Comparison of ENCODE assay signal across 11 cellular contexts in genomic region chr4:80592950-80593349, GRCh38.
DNase-seq lines count a peak whose midpoint lies in the region; ATAC-seq, FAIRE-seq and TF ChIP-seq lines count a peak whose summit lies in the region.
"Had no signal": no experiment of that assay in that cellular context is flagged by ENCODE, and none has a peak within 500 bp of the region (broad histone marks: within the 10 kb centered on the region; RNA-seq: fewer than 3 reads in every experiment).

No MANE protein-coding gene starts in this region.

- no peak overlapping the region for H3K4me3 ChIP-seq in DND-41 (ENCODE audit: low read depth in 1 of 2, low read length in 2 of 2)
- H3K4me3 ChIP-seq in GM12878, result no peak overlapping the region
- no peak overlapping the region for H3K4me3 ChIP-seq in upper lobe of left lung
- no peak overlapping the region for H3K4me3 ChIP-seq in gastrocnemius medialis
- H3K4me3 ChIP-seq: Peyer's patch had no signal

- no peak overlapping the region for H2AFZ ChIP-seq in DND-41 (ENCODE audit: low read depth, low read length)
- no peak overlapping the region for H2AFZ ChIP-seq in GM12878 (ENCODE audit: control insufficient read depth, low read depth, low read length)

- TF ChIP-seq POLR2A in GM12878 (IDR thresholded peaks at IDR 0.05; ENCODE audit: low read depth, low read length) (no peak), upper lobe of left lung (IDR thresholded peaks at IDR 0.05) (no peak), gastrocnemius medialis (IDR thresholded peaks at IDR 0.05) (no peak)

- H3K79me2 ChIP-seq in DND-41 (ENCODE audit: insufficient read depth, low read length) (no peaks in the 10 kb centered on the region), GM12878 (ENCODE audit: control insufficient read depth, insufficient read depth, low read length) (no peaks in the 10 kb centered on the region)

- in situ Hi-C loops in GM12878 (cut with MboI), result no loop called here
- in situ Hi-C loops in gastrocnemius medialis (cut with MboI; ENCODE audit: low sequenced_read_pairs in 4 of 4), result no loop called here

- POLR2A ChIA-PET in GM12878 (lab: Charles Lee), result no interaction called here

- H3K4me1 ChIP-seq in DND-41 (ENCODE audit: insufficient read depth, low read length) (no peaks in the 10 kb centered on the region), GM12878 (ENCODE audit: control insufficient read depth, insufficient read depth, low read length) (no peaks in the 10 kb centered on the region), upper lobe of left lung (no peaks in the 10 kb centered on the region), gastrocnemius medialis (no peaks in the 10 kb centered on the region)
- H3K4me1 ChIP-seq: Peyer's patch had no signal

- peak; percentile 43 for TF ChIP-seq RAD21 in GM12878 (IDR thresholded peaks at IDR 0.05; ENCODE audit: insufficient read depth, low read depth, low read length)

- no peak for DNase-seq in DND-41
- no peak for DNase-seq in GM12878 (ENCODE audit: low read depth, low spot score)
- DNase-seq in upper lobe of left lung, result no peak
- no peak for DNase-seq in gastrocnemius medialis
- DNase-seq in activated CD4-positive, alpha-beta T cell treated with anti-CD3 and anti-CD28 coated beads, Interleukin-2, amount 50 U/mL, for 1 hour, result no peak
- DNase-seq in activated effector memory CD4-positive, alpha-beta T cell treated with Interleukin-2 at 50 U/mL for 16 hours, result no peak
- DNase-seq: activated CD4-positive, alpha-beta T cell treated with anti-CD3 and anti-CD28 coated beads, Interleukin-2, amount 10 ng/mL, durations not matched to agents 24 days and 14 days; KG1; Peyer's patch had no signal

- ATAC-seq in DND-41 (ENCODE audit: insufficient read depth, low read depth), result 0 out of 3 replicates have a peak, but pooled peaks have one; percentile 48
- ATAC-seq in GM19372 (IDR thresholded peaks at IDR 0.05; ENCODE audit: low read depth, unreplicated experiment), result peak; percentile 89
- ATAC-seq in HG03354 (IDR thresholded peaks at IDR 0.05; ENCODE audit: poor library complexity, severe bottlenecking, unreplicated experiment), result peak; percentile 68
- peak; percentile 76 for ATAC-seq in GM12878
- ATAC-seq in upper lobe of left lung (ENCODE audit: low FRiP score in 2 of 2), result no peak
- no peak for ATAC-seq in gastrocnemius medialis

- TF ChIP-seq EP300 in GM12878 (IDR thresholded peaks at IDR 0.05; ENCODE audit: borderline replicate concordance in 1 of 2, control insufficient read depth in 1 of 2, low read depth in 2 of 2, low read length in 2 of 2) (no peak), upper lobe of left lung (IDR thresholded peaks at IDR 0.05) (no peak)

- no TSS peak for BruUV-seq in GM12878 (replicated peaks; lab: Mats Ljungman, UMichigan)

- H3K4me2 ChIP-seq in DND-41 (ENCODE audit: insufficient read depth, low read length) (no peak overlapping the region), GM12878 (ENCODE audit: control insufficient read depth, insufficient read depth) (no peak overlapping the region)

- H3K27me3 ChIP-seq in DND-41 (ENCODE audit: insufficient read depth, low read length, poor library complexity), result no peaks in the 10 kb centered on the region
- no peaks in the 10 kb centered on the region for H3K27me3 ChIP-seq in GM12878 (replicated peaks in 1 of 2; ENCODE audit: control insufficient read depth in 2 of 2, insufficient read depth in 2 of 2, low read length in 1 of 2)
- H3K27me3 ChIP-seq in upper lobe of left lung, result no peaks in the 10 kb centered on the region
- H3K27me3 ChIP-seq in gastrocnemius medialis, result no peaks in the 10 kb centered on the region
- H3K27me3 ChIP-seq: Peyer's patch had no signal

- RAD21 ChIA-PET in GM12878 (lab: Charles Lee; ENCODE audit: unreplicated experiment), result no interaction called here

- H3K27ac ChIP-seq in DND-41 (ENCODE audit: low read length), result no peak overlapping the region
- no peak overlapping the region for H3K27ac ChIP-seq in GM12878 (ENCODE audit: control insufficient read depth, insufficient read depth)
- H3K27ac ChIP-seq in upper lobe of left lung, result no peak overlapping the region
- no peak overlapping the region for H3K27ac ChIP-seq in gastrocnemius medialis
- H3K27ac ChIP-seq: Peyer's patch had no signal

- peak; percentile 16 for TF ChIP-seq CTCF in DND-41 (IDR thresholded peaks at IDR 0.05; ENCODE audit: borderline replicate concordance, extremely low read depth, low read length, poor library complexity, severe bottlenecking)
- TF ChIP-seq CTCF in GM12878 (IDR thresholded peaks at IDR 0.05 in 2 of 3, conservative IDR thresholded peaks at IDR 0.05 in 1 of 3; ENCODE audit: control insufficient read depth in 2 of 3, extremely low read depth in 1 of 3, insufficient read depth in 1 of 3, low read depth in 3 of 3, low read length in 3 of 3), result peak; percentile 23 to 34 (median 25); a peak in 3 of 6 replicates
- peak in 1 of 6 experiments; percentile 7 for TF ChIP-seq CTCF in upper lobe of left lung (IDR thresholded peaks at IDR 0.05)
- TF ChIP-seq CTCF in gastrocnemius medialis (IDR thresholded peaks at IDR 0.05 in 4 of 5, conservative IDR thresholded peaks at IDR 0.05 in 1 of 5), result no peak

- H3K9ac ChIP-seq in DND-41 (ENCODE audit: low read depth, low read length) (no peak overlapping the region), GM12878 (ENCODE audit: control insufficient read depth, insufficient read depth, low read length) (no peak overlapping the region)

- no peak for FAIRE-seq in GM12878 (lab: Jason Lieb, UNC)

- 4% methylated on average over 2 of the region's 2 CpGs for WGBS in GM12878 (ENCODE audit: insufficient coverage, insufficient replicate concordance, low lambda C conversion rate, missing lambda C conversion rate)
- WGBS in upper lobe of left lung, 2 donors, result 35 to 48% methylated on average over 2 of the region's 2 CpGs

- no peaks in the 10 kb centered on the region for H3K9me3 ChIP-seq in DND-41 (ENCODE audit: insufficient read depth, low read length, severe bottlenecking)
- H3K9me3 ChIP-seq in GM12878 (replicated peaks; ENCODE audit: control insufficient read depth, insufficient read depth, low read length), result no peaks in the 10 kb centered on the region
- H3K9me3 ChIP-seq in upper lobe of left lung, result no peaks in the 10 kb centered on the region
- no peaks in the 10 kb centered on the region for H3K9me3 ChIP-seq in gastrocnemius medialis
- H3K9me3 ChIP-seq: Peyer's patch had no signal

- H4K20me1 ChIP-seq in DND-41 (ENCODE audit: insufficient read depth, low read length), result no peaks in the 10 kb centered on the region
- H4K20me1 ChIP-seq in GM12878 (ENCODE audit: control insufficient read depth, insufficient read depth), result no peaks in the 10 kb centered on the region

- CTCF ChIA-PET in GM12878 (lab: Yijun Ruan, JAX), result interaction anchor here (1.0 to 4.2 kb wide), 8 partner anchors 12 to 758 kb away, joined by 3 to 28 read pairs (median 4); no protein-coding TSS in a partner anchor

- no peaks in the 10 kb centered on the region for H3K36me3 ChIP-seq in DND-41 (ENCODE audit: insufficient read depth, low read length)
- no peaks in the 10 kb centered on the region for H3K36me3 ChIP-seq in GM12878 (ENCODE audit: control insufficient read depth in 2 of 2, insufficient read depth in 2 of 2, low read length in 1 of 2)
- H3K36me3 ChIP-seq in upper lobe of left lung, result no peaks in the 10 kb centered on the region
- no peaks in the 10 kb centered on the region for H3K36me3 ChIP-seq in gastrocnemius medialis
- H3K36me3 ChIP-seq: Peyer's patch had no signal

- intact Hi-C loops in GM12878 (cut with micrococcal nuclease; ENCODE audit: unreplicated experiment) (no loop called here), gastrocnemius medialis (cut with DNase I; ENCODE audit: low total_unique reads) (no loop called here)

- SMC1A ChIA-PET in GM12878 (lab: Charles Lee; ENCODE audit: uncharacterized antibody, unreplicated experiment), result interaction anchor here (0.6 to 2.2 kb wide), 4 partner anchors 18 to 460 kb away, joined by 3 to 12 read pairs (median 6); no protein-coding TSS in a partner anchor

TF ChIP-seq in GM12878, 131 proteins besides CTCF, POLR2A, EP300 and RAD21:
- TF ChIP-seq EGR1 (IDR thresholded peaks at IDR 0.05; ENCODE audit: borderline replicate concordance in 1 of 2, low read depth in 2 of 2, low read length in 2 of 2), result no peak
- TF ChIP-seq MEF2B (IDR thresholded peaks at IDR 0.05; ENCODE audit: partially characterized antibody, poor library complexity, severe bottlenecking), result no peak
- TF ChIP-seq GATAD2B (conservative IDR thresholded peaks at IDR 0.05; ENCODE audit: low read depth), result no peak
- no peak for TF ChIP-seq BRCA1 (IDR thresholded peaks at IDR 0.05; ENCODE audit: low read depth, low read length)
- no peak for TF ChIP-seq TAF1 (IDR thresholded peaks at IDR 0.05; ENCODE audit: borderline replicate concordance, low read depth, low read length)
- TF ChIP-seq CHD1 (IDR thresholded peaks at IDR 0.05; ENCODE audit: low read depth, low read length), result no peak
- TF ChIP-seq EED (IDR thresholded peaks at IDR 0.05; ENCODE audit: low read depth), result no peak
- TF ChIP-seq CHD2 (IDR thresholded peaks at IDR 0.05; ENCODE audit: borderline replicate concordance, low read depth, low read length), result no peak
- no peak for TF ChIP-seq BMI1 (IDR thresholded peaks at IDR 0.05; ENCODE audit: borderline replicate concordance)
- no peak for TF ChIP-seq WRNIP1 (IDR thresholded peaks at IDR 0.05; ENCODE audit: borderline replicate concordance, low read depth, low read length)
- no peak for TF ChIP-seq RAD51 (IDR thresholded peaks at IDR 0.05)
- no peak for TF ChIP-seq PKNOX1 (IDR thresholded peaks at IDR 0.05)
- TF ChIP-seq TCF12 (IDR thresholded peaks at IDR 0.05; ENCODE audit: low read depth, low read length), result no peak
- no peak for TF ChIP-seq KLF5 (IDR thresholded peaks at IDR 0.05; ENCODE audit: partially characterized antibody)
- no peak for TF ChIP-seq CREB1 (IDR thresholded peaks at IDR 0.05; ENCODE audit: low read depth)

Comparison
In these comparisons a context has a peak if more than half of its experiments do, and no peak if none do; other contexts are left out.
1. ATAC-seq: peak in DND-41 (single experiment), GM19372 (single experiment), HG03354 (single experiment) and GM12878 (single experiment); none in upper lobe of left lung (0 of 2) and gastrocnemius medialis (0 of 2).
2. CTCF ChIP-seq: peak in DND-41 (single experiment) and GM12878 (3 of 3); none in gastrocnemius medialis (0 of 5).